ENCODE assay signal across 8 cellular contexts in genomic region chr2:127105656-127106456, GRCh38. TPM values are rescaled to one million over a fixed set of nuclear protein-coding genes. Genes with fewer than 3 reads are reported as not detected.
DNase-seq lines count a peak whose midpoint lies in the region; ATAC-seq, FAIRE-seq and TF ChIP-seq lines count a peak whose summit lies in the region.

No MANE protein-coding gene starts in this region.

- WGBS in GM12878 (ENCODE audit: insufficient coverage, insufficient replicate concordance, low lambda C conversion rate, missing lambda C conversion rate): 17% methylated on average over 42 of the region's 51 CpGs

- H3K27me3 ChIP-seq in Caco-2 (replicated peaks; ENCODE audit: control insufficient read depth, insufficient read depth, low read length): no peaks in the 10 kb centered on the region
- H3K27me3 ChIP-seq in GM12878 (replicated peaks in 1 of 2; ENCODE audit: control insufficient read depth in 2 of 2, insufficient read depth in 2 of 2, low read length in 1 of 2): peaks cover 7 to 8% of the 10 kb centered on the region in 2 experiments; a peak in 3 of 4 replicates
- H3K27me3 ChIP-seq in iPS-15b (ENCODE audit: control insufficient read depth, insufficient read depth, low read length): peaks cover 6% of the 10 kb centered on the region

- H3K9me3 Mint-ChIP-seq in Caco-2 (ENCODE audit: unreplicated experiment): no peaks in the 10 kb centered on the region

- H3K27me3 Mint-ChIP-seq in Caco-2 (ENCODE audit: insufficient read depth, unreplicated experiment): no peaks in the 10 kb centered on the region

- RAD21 ChIA-PET in GM12878 (lab: Charles Lee; ENCODE audit: unreplicated experiment): interaction anchor here (0.9 to 2.5 kb wide), 3 partner anchors 19 to 38 kb away, joined by 3 to 9 read pairs (median 7); no protein-coding TSS in a partner anchor

- H3K36me3 ChIP-seq in Caco-2 (ENCODE audit: control insufficient read depth, insufficient read depth, low read length) (peaks cover 4% of the 10 kb centered on the region; the same call in 1 of the 2 replicates), GM12878 (ENCODE audit: control insufficient read depth in 2 of 2, insufficient read depth in 2 of 2, low read length in 1 of 2) (no peaks in the 10 kb centered on the region), iPS-15b (ENCODE audit: control insufficient read depth, insufficient read depth, low read length) (no peaks in the 10 kb centered on the region)

- peak overlapping the region; percentile 22 for H3K27ac Mint-ChIP-seq in Caco-2 (ENCODE audit: unreplicated experiment)

- H3K79me2 ChIP-seq in GM12878 (ENCODE audit: control insufficient read depth, insufficient read depth, low read length): no peaks in the 10 kb centered on the region

- H3K27ac ChIP-seq in GM12878 (ENCODE audit: control insufficient read depth, insufficient read depth): no peak overlapping the region

- SMC1A ChIA-PET in GM12878 (lab: Charles Lee; ENCODE audit: uncharacterized antibody, unreplicated experiment): interaction anchor here (1.6 kb wide), 1 partner anchor 10 kb away, joined by 6 read pairs; no protein-coding TSS in a partner anchor

- TF ChIP-seq EP300 in GM12878 (IDR thresholded peaks at IDR 0.05; ENCODE audit: borderline replicate concordance in 1 of 2, control insufficient read depth in 1 of 2, low read depth in 2 of 2, low read length in 2 of 2): no peak

- peak overlapping the region; percentile 85 for H3K4me3 Mint-ChIP-seq in Caco-2 (ENCODE audit: unreplicated experiment)

- peaks cover 15% of the 10 kb centered on the region for H3K36me3 Mint-ChIP-seq in Caco-2 (ENCODE audit: insufficient read depth, unreplicated experiment)

- H3K9me3 ChIP-seq in Caco-2 (no peaks in the 10 kb centered on the region), GM12878 (replicated peaks; ENCODE audit: control insufficient read depth, insufficient read depth, low read length) (no peaks in the 10 kb centered on the region), iPS-15b (ENCODE audit: control insufficient read depth, insufficient read depth, low read length) (no peaks in the 10 kb centered on the region)

- ATAC-seq in GM12878 (peak; percentile 5; the same call in 1 of the 3 replicates), HG02970 (IDR thresholded peaks at IDR 0.05; ENCODE audit: low FRiP score, unreplicated experiment) (no peak), GM18861 (IDR thresholded peaks at IDR 0.05; ENCODE audit: unreplicated experiment) (no peak)

- H3K4me1 ChIP-seq in Caco-2 (peaks cover 54% of the 10 kb centered on the region), GM12878 (ENCODE audit: control insufficient read depth, insufficient read depth, low read length) (0 out of 2 replicates have a peak, but pooled peaks cover 3% of the 10 kb centered on the region), iPS-15b (ENCODE audit: control insufficient read depth, insufficient read depth, low read length) (peaks cover 9% of the 10 kb centered on the region)

- H3K9ac ChIP-seq in GM12878 (ENCODE audit: control insufficient read depth, insufficient read depth, low read length) (no peak overlapping the region), iPS-15b (ENCODE audit: low read depth, low read length) (peak overlapping the region; percentile 65)

- CTCF ChIA-PET in Caco-2 (lab: Charles Lee): interaction anchor here (0.6 to 1.4 kb wide), 5 partner anchors 15 to 91 kb away, joined by 3 to 11 read pairs (median 4); no protein-coding TSS in a partner anchor
- CTCF ChIA-PET in GM12878 (lab: Yijun Ruan, JAX): interaction anchor here (1.2 kb wide), 1 partner anchor 21 kb away, joined by 3 read pairs; no protein-coding TSS in a partner anchor

- H3K4me2 ChIP-seq in GM12878 (ENCODE audit: control insufficient read depth, insufficient read depth): peak overlapping the region; percentile 85

- H3K4me3 ChIP-seq in Caco-2 (ENCODE audit: low read depth, low read length) (peak overlapping the region; percentile 98), GM12878 (no peak overlapping the region), iPS-15b (ENCODE audit: low read depth, low read length) (peak overlapping the region; percentile 79), skeletal muscle cell (ENCODE audit: low read depth, low read length) (peak overlapping the region; percentile 93)

- no peak for TF ChIP-seq POLR2A in GM12878 (IDR thresholded peaks at IDR 0.05; ENCODE audit: low read depth, low read length)

- peaks cover 51% of the 10 kb centered on the region for H3K4me1 Mint-ChIP-seq in Caco-2 (ENCODE audit: low read depth, unreplicated experiment)

- TF ChIP-seq RAD21 in GM12878 (IDR thresholded peaks at IDR 0.05; ENCODE audit: insufficient read depth, low read depth, low read length): no peak

- POLR2A ChIA-PET in Caco-2 (lab: Charles Lee): interaction anchor here (1.2 to 1.4 kb wide), 2 partner anchors 10 to 40 kb away, joined by 3 to 24 read pairs; no protein-coding TSS in a partner anchor
- POLR2A ChIA-PET in GM12878 (lab: Charles Lee): interaction anchor here (0.6 kb wide), 1 partner anchor 17 kb away, joined by 6 read pairs; no protein-coding TSS in a partner anchor

- in situ Hi-C loops in GM12878 (cut with MboI): no loop called here

- DNase-seq in Caco-2 (peak; percentile 33 to 42), LHCN-M2 (ENCODE audit: low read depth) (peak; percentile 36), GM12878 (ENCODE audit: low read depth, low spot score) (no peak), skeletal muscle cell (ENCODE audit: low read depth) (no peak), NCI-H2029 (lab: John Stamatoyannopoulos, UW) (no peak)

- TF ChIP-seq CTCF in Caco-2 (IDR thresholded peaks at IDR 0.05; ENCODE audit: insufficient read depth in 1 of 2, low read depth in 1 of 2, low read length in 1 of 2, severe bottlenecking in 1 of 2, unreplicated experiment in 1 of 2) (no peak), GM12878 (IDR thresholded peaks at IDR 0.05 in 2 of 3, conservative IDR thresholded peaks at IDR 0.05 in 1 of 3; ENCODE audit: control insufficient read depth in 2 of 3, extremely low read depth in 1 of 3, insufficient read depth in 1 of 3, low read depth in 3 of 3, low read length in 3 of 3) (no peak)

- H2AFZ ChIP-seq in GM12878 (ENCODE audit: control insufficient read depth, low read depth, low read length): no peak overlapping the region

- FAIRE-seq in GM12878 (lab: Jason Lieb, UNC): no peak

- no TSS peak for BruUV-seq in Caco-2 (replicated peaks; lab: Mats Ljungman, UMichigan)
- no TSS peak for BruUV-seq in GM12878 (replicated peaks; lab: Mats Ljungman, UMichigan)

- no peaks in the 10 kb centered on the region for H4K20me1 ChIP-seq in GM12878 (ENCODE audit: control insufficient read depth, insufficient read depth)

- intact Hi-C loops in Caco-2 (cut with micrococcal nuclease; ENCODE audit: unreplicated experiment): loop anchor here (2.0 kb wide), 2 partner anchors 51 to 109 kb away; no protein-coding TSS in a partner anchor
- intact Hi-C loops in GM12878 (cut with micrococcal nuclease; ENCODE audit: unreplicated experiment): no loop called here

TF ChIP-seq in GM12878, 131 proteins besides CTCF, POLR2A, EP300 and RAD21 (continues in another document):
- TF ChIP-seq ZNF687 (IDR thresholded peaks at IDR 0.05): no peak
- no peak for TF ChIP-seq IRF4 (IDR thresholded peaks at IDR 0.05; ENCODE audit: low read depth, low read length)

RNA-seq across cellular contexts. Expression of gene BIN1, which starts 1.1 kb away (rescaled TPM):
- 198 and 205 TPM in 2 replicates for total RNA-seq in Caco-2 (2022)
- total RNA-seq in LHCN-M2 (2014; rRNA removed): 139 and 174 TPM in 2 replicates
- 80.8 TPM for polyA plus RNA-seq in LHCN-M2 (2012)
- 12.6 and 12.8 TPM in 2 replicates for total RNA-seq in GM12878 (2013; cell fraction: nucleolus; rRNA removed)
- total RNA-seq in GM12878 (2014; rRNA removed): 16.1 and 21.3 TPM in 2 replicates
- total RNA-seq in GM12878 (2014; rRNA removed; fragmentation: Illumina TruSeq; extraction: Trizol): 6.3 and 9.6 TPM in 2 replicates
- total RNA-seq in GM12878 (2021): 21.0 TPM in 2 replicates
- polyA plus RNA-seq in GM12878 (2011; ENCODE audit: low read depth): 11.7 TPM
- polyA plus RNA-seq in GM12878 (2011; rRNA removed): 1.3 and 2.2 TPM in 2 replicates
- polyA plus RNA-seq in GM12878 (2011; cell fraction: cytosol; rRNA removed): 2.6 and 3.7 TPM in 2 replicates
- 7.8 and 7.9 TPM in 2 replicates for polyA plus RNA-seq in GM12878 (2011; cell fraction: nucleus; rRNA removed)
- 36.1 and 36.8 TPM in 2 replicates for polyA plus RNA-seq in GM12878 (2012)
- polyA plus RNA-seq in GM12878 (2014; fragmentation: Illumina TruSeq; extraction: Trizol): 2.7 and 6.7 TPM in 2 replicates
- under 1 TPM; 0.32 to 0.91 TPM for polyA plus RNA-seq in GM12878 (2014; fragmentation: Nextera tagmentation; extraction: Ambion mirVana)
- polyA plus RNA-seq in GM12878 (2014; rRNA removed): 12.7 and 20.5 TPM in 2 replicates
- 10 to 100 TPM; 15.8 to 16.8 TPM for polyA plus RNA-seq in GM12878 (2016; fragmentation: Nextera tagmentation; extraction: Ambion mirVana)
- polyA minus RNA-seq in GM12878 (2011; rRNA and poly(A)+ RNA removed): 1.8 and 3.0 TPM in 2 replicates
- polyA minus RNA-seq in GM12878 (2011; cell fraction: cytosol; rRNA and poly(A)+ RNA removed): 0.80 and 2.8 TPM in 2 replicates
- polyA minus RNA-seq in GM12878 (2011; cell fraction: nucleus; rRNA and poly(A)+ RNA removed): 1.8 and 3.1 TPM in 2 replicates

Comparison
In these comparisons a context has a peak if more than half of its experiments do, and no peak if none do; other contexts are left out.
1. DNase-seq: peak in Caco-2 (2 of 2) and LHCN-M2 (single experiment); none in GM12878 (single experiment), skeletal muscle cell (single experiment) and NCI-H2029 (single experiment).